In the genomic region with DNA sequence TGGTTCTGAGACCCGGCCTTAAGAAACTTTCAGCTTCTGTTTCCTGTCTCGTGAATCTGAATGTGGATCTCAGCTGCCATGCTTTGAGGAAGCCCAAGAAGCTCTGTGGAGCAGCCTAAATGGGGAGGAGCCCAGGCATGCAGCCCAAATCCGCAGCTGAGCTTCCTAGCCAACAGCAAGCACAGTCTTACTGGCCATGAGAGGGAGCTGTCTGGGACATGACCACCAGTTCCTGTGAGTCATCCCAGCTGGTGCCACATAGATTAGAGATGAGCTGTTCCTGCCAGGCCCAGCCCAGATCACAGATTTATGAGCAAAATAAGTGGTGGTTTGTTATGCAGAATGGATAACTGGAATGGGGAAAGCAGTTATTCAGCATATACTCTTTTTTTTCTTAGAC, we compare ENCODE assay signal across 8 cellular contexts.
DNase-seq lines count a peak whose midpoint lies in the region; ATAC-seq and TF ChIP-seq lines count a peak whose summit lies in the region.

No MANE protein-coding gene starts in this region.

- peak; percentile 67 for ATAC-seq in stimulated activated naive CD8-positive, alpha-beta T cell treated with anti-CD3 and anti-CD28 coated beads, Interleukin-15, amount 100 ng/mL, for 72 hours
- ATAC-seq in stimulated activated naive CD8-positive, alpha-beta T cell treated with anti-CD3 and anti-CD28 coated beads, Interleukin-15, Interleukin-2, amounts not matched to agents 100 U/mL and 50 U/mL, for 24 hours = no peak

- no peaks in the 10 kb centered on the region for H3K4me1 Mint-ChIP-seq in stimulated activated naive CD8-positive, alpha-beta T cell treated with anti-CD3 and anti-CD28 coated beads, Interleukin-15, amount 100 ng/mL, for 72 hours

- peak; percentile 41 for TF ChIP-seq CTCF in epithelial cell of proximal tubule (conservative IDR thresholded peaks at IDR 0.05; ENCODE audit: low read depth, low read length)

- H3K4me3 Mint-ChIP-seq in stimulated activated naive CD8-positive, alpha-beta T cell treated with anti-CD3 and anti-CD28 coated beads, Interleukin-15, amount 100 ng/mL, for 72 hours = no peak overlapping the region

- no peak overlapping the region for H3K4me3 ChIP-seq in epithelial cell of proximal tubule (ENCODE audit: low read depth, low read length)

- peaks cover 6% of the 10 kb centered on the region for H3K27me3 Mint-ChIP-seq in stimulated activated naive CD8-positive, alpha-beta T cell treated with anti-CD3 and anti-CD28 coated beads, Interleukin-15, amount 100 ng/mL, for 72 hours

- DNase-seq in stimulated activated naive CD8-positive, alpha-beta T cell treated with anti-CD3 and anti-CD28 coated beads, Interleukin-15, amount 100 ng/mL, for 72 hours = no peak
- no peak for DNase-seq in stimulated activated naive CD8-positive, alpha-beta T cell treated with anti-CD3 and anti-CD28 coated beads, Interleukin-15, Interleukin-2, amounts not matched to agents 100 U/mL and 50 U/mL, for 24 hours
- DNase-seq in RKO (ENCODE audit: low spot score) (peak; percentile 83), epithelial cell of proximal tubule (ENCODE audit: low read depth) (no peak), DMS153 treated with DMSO at 0.1 percent for 48 hours (lab: John Stamatoyannopoulos, UW; ENCODE audit: unreplicated experiment) (no peak), C1 segment of cervical spinal cord (lab: John Stamatoyannopoulos, UW) (no peak)
- DNase-seq in activated CD4-positive, CD25-positive, alpha-beta regulatory T cell treated with anti-CD3 and anti-CD28 coated beads, Interleukin-2, amount 50 U/mL, for 72 hours = no peak
- no peak for DNase-seq in effector CD8-positive, alpha-beta T cell (lab: John Stamatoyannopoulos, UW)

- H3K27ac Mint-ChIP-seq in stimulated activated naive CD8-positive, alpha-beta T cell treated with anti-CD3 and anti-CD28 coated beads, Interleukin-15, amount 100 ng/mL, for 72 hours = no peak overlapping the region

- H3K9me3 Mint-ChIP-seq in stimulated activated naive CD8-positive, alpha-beta T cell treated with anti-CD3 and anti-CD28 coated beads, Interleukin-15, amount 100 ng/mL, for 72 hours = peaks cover 4 to 5% of the 10 kb centered on the region in 2 donors
